In genomic region chr15:89854863-89855262, GRCh38 we compare ENCODE assay signal across 1 cellular context. TPM values are rescaled to one million over a fixed set of nuclear protein-coding genes. Genes with fewer than 3 reads are reported as not detected.
"Had no signal": no experiment of that assay in that cellular context is flagged by ENCODE, and none has a peak within 500 bp of the region (broad histone marks: within the 10 kb centered on the region; RNA-seq: fewer than 3 reads in every experiment).

No MANE protein-coding gene starts in this region.

RNA-seq across cellular contexts. Expression of gene ARPIN, which starts 57.9 kb away (rescaled TPM):
- polyA plus RNA-seq: naive thymus-derived CD4-positive, alpha-beta T cell had no signal
